6 cellular contexts compared by ENCODE assay signal in genomic region chr22:24213111-24213510, GRCh38. TPM values are rescaled to one million over a fixed set of nuclear protein-coding genes. Genes with fewer than 3 reads are reported as not detected.
"Had no signal": no experiment of that assay in that cellular context is flagged by ENCODE, and none has a peak within 500 bp of the region (broad histone marks: within the 10 kb centered on the region; RNA-seq: fewer than 3 reads in every experiment).

No MANE protein-coding gene starts in this region.

RNA-seq across cellular contexts. Expression of gene GGT5, which starts 31.8 kb away (rescaled TPM):
- total RNA-seq: activated B cell treated with CpG ODN at 0.5 μM for 24 hours; activated CD4-positive, alpha-beta memory T cell treated with anti-CD3 and anti-CD28 coated beads for 36 hours; activated CD4-positive, alpha-beta memory T cell treated with anti-CD3 and anti-CD28 coated beads, Interleukin-2, amount 10 ng/mL, durations not matched to agents 7 days and 5 days; activated CD8-positive, alpha-beta memory T cell treated with anti-CD3 and anti-CD28 coated beads for 36 hours; activated CD8-positive, alpha-beta T cell treated with anti-CD3 and anti-CD28 coated beads for 36 hours; T-helper 17 cell had no signal
